Comparison of ENCODE assay signal across 1 cellular context in genomic region chr16:87678618-87679017, GRCh38.
TF ChIP-seq lines count a peak whose summit lies in the region.

No MANE protein-coding gene starts in this region.

TF ChIP-seq in WTC11, 78 proteins besides CTCF, POLR2A, EP300 and RAD21 (continued from another document and continues in another):
- TF ChIP-seq E2F5 (CRISPR knock-in tag; IDR thresholded peaks at IDR 0.05) (peak; percentile 57; the same call in 1 of the 2 replicates), ATF1 (CRISPR knock-in tag; IDR thresholded peaks at IDR 0.05) (no peak), EMX1 (CRISPR knock-in tag; IDR thresholded peaks at IDR 0.05) (no peak), SMAD4 (CRISPR knock-in tag; IDR thresholded peaks at IDR 0.05) (no peak), PRRX2 (CRISPR knock-in tag; IDR thresholded peaks at IDR 0.05) (no peak), ZNF671 (CRISPR knock-in tag; IDR thresholded peaks at IDR 0.05) (no peak), USF2 (CRISPR knock-in tag; IDR thresholded peaks at IDR 0.05) (peak; percentile 73), ERG (CRISPR knock-in tag; IDR thresholded peaks at IDR 0.05) (no peak), FOXJ3 (CRISPR knock-in tag; IDR thresholded peaks at IDR 0.05; ENCODE audit: borderline replicate concordance) (no peak), ZNF232 (CRISPR knock-in tag; IDR thresholded peaks at IDR 0.05) (no peak), CDX4 (CRISPR knock-in tag; IDR thresholded peaks at IDR 0.05; ENCODE audit: borderline replicate concordance) (no peak), NFE2L1 (CRISPR knock-in tag; IDR thresholded peaks at IDR 0.05) (peak; percentile 62; the same call in 1 of the 2 replicates), JAZF1 (CRISPR knock-in tag; IDR thresholded peaks at IDR 0.05) (no peak), CREB1 (CRISPR knock-in tag; IDR thresholded peaks at IDR 0.05) (peak; percentile 56; the same call in 1 of the 2 replicates), RELA (CRISPR knock-in tag; IDR thresholded peaks at IDR 0.05; ENCODE audit: borderline replicate concordance) (0 out of 2 replicates have a peak, but pooled peaks have one; percentile 31), ZNF416 (CRISPR knock-in tag; IDR thresholded peaks at IDR 0.05) (no peak), SOX15 (CRISPR knock-in tag; IDR thresholded peaks at IDR 0.05) (no peak), ATF6 (CRISPR knock-in tag; IDR thresholded peaks at IDR 0.05) (no peak), OVOL2 (CRISPR knock-in tag; IDR thresholded peaks at IDR 0.05; ENCODE audit: borderline replicate concordance) (no peak), FOXP1 (CRISPR knock-in tag; IDR thresholded peaks at IDR 0.05; ENCODE audit: borderline replicate concordance) (peak; percentile 74; the same call in 1 of the 2 replicates), ARID4B (CRISPR knock-in tag; IDR thresholded peaks at IDR 0.05; ENCODE audit: borderline replicate concordance) (peak; percentile 56; the same call in 1 of the 2 replicates), GTF2I (CRISPR knock-in tag; conservative IDR thresholded peaks at IDR 0.05) (no peak), E2F1 (CRISPR knock-in tag; IDR thresholded peaks at IDR 0.05) (no peak; the same call in 1 of the 2 replicates), ZNF423 (CRISPR knock-in tag; IDR thresholded peaks at IDR 0.05) (no peak), NR1H2 (CRISPR knock-in tag; IDR thresholded peaks at IDR 0.05) (no peak), AFF4 (CRISPR knock-in tag; IDR thresholded peaks at IDR 0.05; ENCODE audit: borderline replicate concordance) (no peak), CREM (CRISPR knock-in tag; IDR thresholded peaks at IDR 0.05) (no peak), IRF1 (CRISPR knock-in tag; IDR thresholded peaks at IDR 0.05) (no peak), E2F4 (CRISPR knock-in tag; IDR thresholded peaks at IDR 0.05; ENCODE audit: borderline replicate concordance, low read depth) (no peak), ATF2 (CRISPR knock-in tag; IDR thresholded peaks at IDR 0.05; ENCODE audit: borderline replicate concordance, low read depth) (no peak), ZNF138 (CRISPR knock-in tag; conservative IDR thresholded peaks at IDR 0.05) (no peak), ATF3 (CRISPR knock-in tag; conservative IDR thresholded peaks at IDR 0.05) (no peak), NR2C2 (CRISPR knock-in tag; IDR thresholded peaks at IDR 0.05) (no peak), IRF2 (CRISPR knock-in tag; IDR thresholded peaks at IDR 0.05; ENCODE audit: borderline replicate concordance, low read depth) (no peak), CBFB (CRISPR knock-in tag; IDR thresholded peaks at IDR 0.05; ENCODE audit: low read depth) (no peak)
